In genomic region chr12:106302401-106303201, GRCh38 we compare ENCODE assay signal across 9 cellular contexts. TPM values are rescaled to one million over a fixed set of nuclear protein-coding genes. Genes with fewer than 3 reads are reported as not detected.
DNase-seq lines count a peak whose midpoint lies in the region; ATAC-seq, FAIRE-seq and TF ChIP-seq lines count a peak whose summit lies in the region.
"Had no signal": no experiment of that assay in that cellular context is flagged by ENCODE, and none has a peak within 500 bp of the region (broad histone marks: within the 10 kb centered on the region; RNA-seq: fewer than 3 reads in every experiment).

Gene TCP11L2, plus strand, starts transcription at chr12:106302733. Its CDS starts 8,343 bp downstream, at chr12:106311076.

- no peak within 1 kb of the TSS for H2AK5ac ChIP-seq in H1 (ENCODE audit: low read depth, low read length)
- H2AK5ac ChIP-seq in mesendoderm (ENCODE audit: low read length), result no peak within 1 kb of the TSS

- intact Hi-C loops in CD14-positive monocyte (cut with micrococcal nuclease), result loop anchor here (5.0 kb wide), 4 partner anchors 35 to 75 kb away; partner anchors contain the start of genes CKAP4 (in 2 of the 2) and POLR3B (in 2 of the 2)

- H3K4me3 ChIP-seq in H1 (ENCODE audit: extremely low read depth in 1 of 4, insufficient read depth in 2 of 4, low read depth in 3 of 4, low read length in 4 of 4) (peak within 1 kb of the TSS; percentile 78 to 92 (median 88)), mesendoderm (ENCODE audit: low read length) (peak within 1 kb of the TSS; percentile 77)

- peak within 1 kb of the TSS; percentile 98 to 100 (median 99) for H3K27ac Mint-ChIP-seq in CD14-positive monocyte

- peaks cover 50% of the 10 kb centered on the region for H3K4me1 Mint-ChIP-seq in CD14-positive monocyte

- H3K56ac ChIP-seq in H1 (replicated peaks; ENCODE audit: insufficient read length, low read depth, low read length), result no peak within 1 kb of the TSS
- peak within 1 kb of the TSS; percentile 76 for H3K56ac ChIP-seq in mesendoderm (ENCODE audit: low read length)

- no peaks in the 10 kb centered on the region for H3K9me3 ChIP-seq in H1 (ENCODE audit: insufficient read depth in 2 of 2, low read depth in 1 of 2, low read length in 1 of 2)

- H3K27ac ChIP-seq in H1 (ENCODE audit: low read depth, low read length), result peak within 1 kb of the TSS; percentile 99
- no peak within 1 kb of the TSS for H3K27ac ChIP-seq in mesendoderm (ENCODE audit: low read depth, low read length)

- H3K36me3 ChIP-seq in H1 (ENCODE audit: control insufficient read depth in 2 of 4, insufficient read depth in 4 of 4, low read length in 3 of 4) (no peaks in the 10 kb centered on the region), mesendoderm (ENCODE audit: control insufficient read depth, insufficient read depth, low read length) (no peaks in the 10 kb centered on the region)

- TF ChIP-seq RAD21 in H1 (IDR thresholded peaks at IDR 0.05 in 1 of 2, conservative IDR thresholded peaks at IDR 0.05 in 1 of 2; ENCODE audit: low read depth in 2 of 2, low read length in 2 of 2), result no peak

- peaks cover 6 to 13% (median 9%) of the 10 kb centered on the region in 4 experiments for H3K4me1 ChIP-seq in H1 (replicated peaks in 1 of 4; ENCODE audit: control insufficient read depth in 3 of 4, insufficient read depth in 4 of 4, low read length in 3 of 4)
- peaks cover 2% of the 10 kb centered on the region for H3K4me1 ChIP-seq in mesendoderm (ENCODE audit: control insufficient read depth, low read depth, low read length)

- no peak within 1 kb of the TSS for H3K14ac ChIP-seq in H1 (ENCODE audit: insufficient read length)

- H4K8ac ChIP-seq in H1 (ENCODE audit: extremely low read depth, insufficient read depth, low read length) (peak within 1 kb of the TSS; percentile 99), mesendoderm (ENCODE audit: low read depth, low read length) (no peak within 1 kb of the TSS)

- H2AFZ ChIP-seq in H1 (ENCODE audit: low read length), result peak within 1 kb of the TSS; percentile 99

- no peak for TF ChIP-seq CTCF in CD14-positive monocyte (IDR thresholded peaks at IDR 0.05)
- no peak for TF ChIP-seq CTCF in H1 (IDR thresholded peaks at IDR 0.05; ENCODE audit: control extremely low read depth in 1 of 3, insufficient read depth in 1 of 3, low read depth in 1 of 3, low read length in 3 of 3)

- H2BK20ac ChIP-seq in H1 (ENCODE audit: low read length), result no peak within 1 kb of the TSS

- peaks cover 11% of the 10 kb centered on the region; the same call in 1 of the 2 replicates for H3K23me2 ChIP-seq in H1 (ENCODE audit: low read depth, low read length)

- WGBS in H1 (ENCODE audit: extremely low coverage in 1 of 2, insufficient coverage in 1 of 2, insufficient read length in 1 of 2, insufficient replicate concordance in 2 of 2, low coverage in 1 of 2, low lambda C conversion rate in 2 of 2, missing lambda C conversion rate in 1 of 2), 2 experiments, result 3% methylated on average over 61 of the region's 76 CpGs; no CpG with 5 or more reads in 1 of the 2 experiments
- no CpG with 5 or more reads among the region's 76 CpGs for WGBS in mesendoderm (ENCODE audit: extremely low coverage, insufficient coverage, low lambda C conversion rate)

- no peaks in the 10 kb centered on the region for H3K27me3 ChIP-seq in H1 (replicated peaks in 1 of 4; ENCODE audit: control insufficient read depth in 3 of 4, extremely low read depth in 1 of 4, insufficient read depth in 3 of 4, low read length in 3 of 4)
- no peaks in the 10 kb centered on the region for H3K27me3 ChIP-seq in mesendoderm (ENCODE audit: insufficient read depth, low read length, poor library complexity)

- H3K36me3 Mint-ChIP-seq in CD14-positive monocyte, result peaks cover 9 to 17% of the 10 kb centered on the region in 2 donors

- TF ChIP-seq EP300 in H1 (IDR thresholded peaks at IDR 0.05; ENCODE audit: borderline replicate concordance in 1 of 2, low read depth in 2 of 2, low read length in 2 of 2), result peak in 1 of 2 experiments; percentile 99; a peak in 2 of 3 replicates

- peak in 1 of 2 experiments; percentile 55; a peak in 1 of 3 replicates for TF ChIP-seq POLR2A in H1 (IDR thresholded peaks at IDR 0.05; ENCODE audit: control extremely low read depth in 1 of 2, low read depth in 2 of 2, low read length in 2 of 2)

- H3K27me3 Mint-ChIP-seq in CD14-positive monocyte (ENCODE audit: low read depth in 3 of 3), result no peaks in the 10 kb centered on the region

- FAIRE-seq in H1 (lab: Jason Lieb, UNC), result no peak
- FAIRE-seq: TTC549 had no signal

- H3K79me2 ChIP-seq in H1 (ENCODE audit: control insufficient read depth in 1 of 2, insufficient read depth in 2 of 2, low read length in 2 of 2) (no peaks in the 10 kb centered on the region), mesendoderm (ENCODE audit: control insufficient read depth, insufficient read depth, low read length) (no peaks in the 10 kb centered on the region)

- H2BK5ac ChIP-seq in H1 (ENCODE audit: low read depth, low read length) (peak within 1 kb of the TSS; percentile 98), mesendoderm (ENCODE audit: low read length) (no peak within 1 kb of the TSS)

- peak within 1 kb of the TSS; percentile 86 to 92 for H3K4me3 Mint-ChIP-seq in CD14-positive monocyte

- peak within 1 kb of the TSS; percentile 89; the same call in 1 of the 2 replicates for H2BK12ac ChIP-seq in H1 (ENCODE audit: low read depth, low read length)

- CTCF ChIA-PET in H1 (lab: Charles Lee; ENCODE audit: partially characterized antibody), result interaction anchor here (1.0 to 1.5 kb wide), 4 partner anchors 44 to 79 kb away, joined by 3 to 5 read pairs (median 4); partner anchors contain the start of gene POLR3B

- peak within 1 kb of the TSS; percentile 95; the same call in 1 of the 2 replicates for H3K18ac ChIP-seq in H1 (ENCODE audit: extremely low read depth, low read length)
- H3K18ac ChIP-seq in mesendoderm (ENCODE audit: low read length), result no peak within 1 kb of the TSS

- H4K5ac ChIP-seq in H1 (ENCODE audit: insufficient read length, low read depth, low read length) (peak within 1 kb of the TSS; percentile 99), mesendoderm (ENCODE audit: low read length) (no peak within 1 kb of the TSS)

- peak within 1 kb of the TSS; percentile 92 to 99 (median 98) for H3K9ac ChIP-seq in H1 (replicated peaks in 1 of 4; ENCODE audit: extremely low read depth in 1 of 4, low read depth in 3 of 4, low read length in 3 of 4)
- peak within 1 kb of the TSS; percentile 71 for H3K9ac ChIP-seq in mesendoderm (ENCODE audit: low read length)

- H3K79me1 ChIP-seq in H1 (ENCODE audit: low read depth, low read length) (no peaks in the 10 kb centered on the region), mesendoderm (ENCODE audit: low read length) (no peaks in the 10 kb centered on the region)

- peak; percentile 80 for DNase-seq in CD14-positive monocyte (ENCODE audit: low spot score)
- DNase-seq in HK-2 (ENCODE audit: unreplicated experiment), result peak; percentile 77
- peak; percentile 78 to 82 for DNase-seq in NOMO-1 (lab: John Stamatoyannopoulos, UW; ENCODE audit: unreplicated experiment in 2 of 2)
- DNase-seq in activated CD8-positive, alpha-beta memory T cell treated with anti-CD3 and anti-CD28 coated beads, Interleukin-2, amount 50 U/mL, for 1 hour (ENCODE audit: extremely low read depth), result peak; percentile 75
- DNase-seq in H1 (ENCODE audit: low read depth in 1 of 2, low spot score in 2 of 2), result peak in 1 of 2 experiments; percentile 92
- peak; percentile 83 for DNase-seq in mesendoderm
- peak; percentile 71 for DNase-seq in stimulated activated CD8-positive, alpha-beta memory T cell treated with anti-CD3 and anti-CD28 coated beads, Interleukin-12 subunit alpha, Interleukin-12 subunit beta, amount 100 ng/mL, for 24 hours (ENCODE audit: extremely low read depth)

- no peaks in the 10 kb centered on the region for H3K9me3 Mint-ChIP-seq in CD14-positive monocyte

- peak within 1 kb of the TSS; percentile 94 for H4K91ac ChIP-seq in H1 (replicated peaks; ENCODE audit: insufficient read length, low read length)

- peak within 1 kb of the TSS; percentile 88 to 99 for H3K4me2 ChIP-seq in H1 (ENCODE audit: insufficient read depth in 1 of 2, low read depth in 2 of 2, low read length in 2 of 2)
- H3K4me2 ChIP-seq in mesendoderm (ENCODE audit: low read length), result peak within 1 kb of the TSS; percentile 95

- peak; percentile 68 for ATAC-seq in GM19455 (IDR thresholded peaks at IDR 0.05; ENCODE audit: unreplicated experiment)

- no peaks in the 10 kb centered on the region for H4K20me1 ChIP-seq in H1 (replicated peaks in 1 of 2; ENCODE audit: control insufficient read depth in 1 of 2, insufficient read depth in 2 of 2, low read length in 2 of 2)

- H3K23ac ChIP-seq in H1 (ENCODE audit: insufficient read length), result no peak within 1 kb of the TSS
- peak within 1 kb of the TSS; percentile 52 for H3K23ac ChIP-seq in mesendoderm (ENCODE audit: low read length)

- POLR2A ChIA-PET in H1 (lab: Charles Lee; ENCODE audit: partially characterized antibody), result interaction anchor here (1.0 to 2.4 kb wide), 2 partner anchors 10 to 13 kb away, joined by 3 to 8 read pairs; no protein-coding TSS in a partner anchor

- H2BK15ac ChIP-seq in H1 (ENCODE audit: low read length) (no peak within 1 kb of the TSS), mesendoderm (replicated peaks; ENCODE audit: low read depth) (no peak within 1 kb of the TSS)

- H3K4ac ChIP-seq in H1 (replicated peaks; ENCODE audit: insufficient read length, low read depth, low read length) (no peak within 1 kb of the TSS), mesendoderm (ENCODE audit: low read depth, low read length) (no peak within 1 kb of the TSS)

- H2BK120ac ChIP-seq in H1 (replicated peaks; ENCODE audit: low read depth, low read length) (peak within 1 kb of the TSS; percentile 56), mesendoderm (ENCODE audit: low read depth, low read length) (no peak within 1 kb of the TSS)

TF ChIP-seq in H1, 55 proteins besides CTCF, POLR2A, EP300 and RAD21 (continues in another document):
- TF ChIP-seq SP4 (IDR thresholded peaks at IDR 0.05; ENCODE audit: low read length) (no peak; the same call in 1 of the 2 replicates), NANOG (IDR thresholded peaks at IDR 0.05; ENCODE audit: insufficient read depth, low read depth, low read length, poor library complexity, severe bottlenecking) (no peak), CBX8 (IDR thresholded peaks at IDR 0.05; ENCODE audit: borderline replicate concordance, low read depth, low read length) (no peak), EGR1 (IDR thresholded peaks at IDR 0.05; ENCODE audit: borderline replicate concordance, low read depth, low read length) (peak; percentile 66; the same call in 1 of the 2 replicates)

RNA-seq across cellular contexts. Expression of gene TCP11L2, which starts in this region (rescaled TPM):
- polyA plus RNA-seq in CD14-positive monocyte, result 10 to 100 TPM; 23.5 to 37.3 TPM
- 7.1 and 7.7 TPM in 2 replicates for total RNA-seq in H1 (2021; fragmentation: NEBNext Ultra II Directional; extraction: Animal tissue kit (Norgen Biotek cat#: 25700))
- polyA plus RNA-seq in H1 (2011; rRNA removed), result 1.9 and 2.1 TPM in 2 replicates
- 3.1 TPM for polyA plus RNA-seq in H1 (2011; cell fraction: cytosol; rRNA removed)
- 3.2 TPM for polyA plus RNA-seq in H1 (2011; cell fraction: nucleus; rRNA removed)
- polyA plus RNA-seq in H1 (2012, experiment 1 of 2), result 2.9 to 3.5 TPM (median 3.1 TPM) in 4 replicates
- polyA plus RNA-seq in H1 (2012, experiment 2 of 2), result 0.79 TPM
- polyA plus RNA-seq in H1 (2013, experiment 1 of 2), result 2.7 TPM
- polyA plus RNA-seq in H1 (2013, experiment 2 of 2), result 2.1 TPM
- polyA minus RNA-seq in H1 (2011; rRNA and poly(A)+ RNA removed), result 17.3 and 21.9 TPM in 2 replicates
- polyA minus RNA-seq in H1 (2011; cell fraction: cytosol; rRNA and poly(A)+ RNA removed), result 8.1 TPM
- 15.3 TPM for polyA minus RNA-seq in H1 (2011; cell fraction: nucleus; rRNA and poly(A)+ RNA removed)
- polyA plus RNA-seq in mesendoderm (2013, experiment 1 of 2), result 2.1 TPM
- polyA plus RNA-seq in mesendoderm (2013, experiment 2 of 2), result 1.6 TPM

Comparison
In these comparisons a context has a peak if more than half of its experiments do, and no peak if none do; other contexts are left out.
1. RNA of gene TCP11L2 (polyA plus RNA-seq): 23.5 to 37.3 TPM in CD14-positive monocyte; 0.79 to 3.5 TPM in H1; every median in the first group is over 4 times any median in the second.